In the genomic region with DNA sequence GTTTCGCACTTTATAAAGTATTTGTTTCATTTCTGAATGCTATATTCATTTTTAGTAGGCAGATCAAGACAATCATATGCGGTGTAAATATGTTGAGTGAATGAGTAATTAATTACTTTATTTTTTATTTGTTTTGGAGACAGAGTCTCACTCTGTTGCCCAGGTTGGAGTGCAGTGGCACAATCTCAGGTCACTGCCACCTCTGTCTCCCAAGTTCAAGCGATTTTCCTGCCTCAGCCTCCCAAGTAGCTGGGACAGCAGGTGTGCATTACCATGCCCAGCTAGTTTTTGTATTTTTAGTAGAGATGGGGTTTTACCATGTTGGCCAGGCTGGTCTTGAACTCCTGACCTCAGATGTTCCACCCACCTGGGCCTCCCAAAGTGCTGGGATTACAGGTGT, we compare ENCODE assay signal across 1 cellular context. TPM values are rescaled to one million over a fixed set of nuclear protein-coding genes. Genes with fewer than 3 reads are reported as not detected.
"Had no signal": no experiment of that assay in that cellular context is flagged by ENCODE, and none has a peak within 500 bp of the region (broad histone marks: within the 10 kb centered on the region; RNA-seq: fewer than 3 reads in every experiment).

No MANE protein-coding gene starts in this region.

RNA-seq across cellular contexts. Expression of gene RAPH1, which starts 5.5 kb away (rescaled TPM):
- polyA plus RNA-seq: IgD-negative memory B cell had no signal
